In genomic region chr2:190199109-190199508, GRCh38 we compare ENCODE assay signal across 26 cellular contexts.
"Had no signal": no experiment of that assay in that cellular context is flagged by ENCODE, and none has a peak within 500 bp of the region (broad histone marks: within the 10 kb centered on the region; RNA-seq: fewer than 3 reads in every experiment).

No MANE protein-coding gene starts in this region.

- H3K27me3 ChIP-seq: heart right ventricle, hepatocyte, stomach, testis, tibial artery, upper lobe of right lung had no signal

- ATAC-seq: left lobe of liver; mucosa of descending colon; naive thymus-derived CD4-positive, alpha-beta T cell; natural killer cell treated with Interleukin-12 subunit alpha and Interleukin-12 subunit beta and Interleukin-15 and Interleukin-18, amount 100 ng/mL, for 72 hours; sciatic nerve; stimulated activated naive B cell treated with anti-CD40 and anti-IgM and Interleukin-4, amounts not matched to agents 10 μg/mL and 1 μg/mL and 100 μg/mL, for 72 hours; stimulated activated naive CD8-positive, alpha-beta T cell treated with anti-CD3 and anti-CD28 coated beads, Interleukin-15, Interleukin-2, amounts not matched to agents 100 U/mL and 50 U/mL, for 24 hours had no signal

- DNase-seq: glutamatergic neuron; heart right ventricle; islet precursor cell; midbrain; mucosa of descending colon; naive thymus-derived CD4-positive, alpha-beta T cell; psoas muscle; stimulated activated CD4-positive, alpha-beta T cell treated with anti-CD3 and anti-CD28 coated beads, Interleukin-12 subunit alpha, Interleukin-12 subunit beta, amount 100 ng/mL, for 4 hours; stimulated activated CD4-positive, alpha-beta T cell treated with anti-CD3 and anti-CD28 coated beads, Interleukin-15, amount 100 ng/mL, for 24 hours; stimulated activated CD4-positive, alpha-beta T cell treated with anti-CD3 and anti-CD28 coated beads, Interleukin-2, amount 100 ng/mL, for 24 hours; stimulated activated CD4-positive, alpha-beta T cell treated with anti-CD3 and anti-CD28 coated beads, Interleukin-4, amount 100 ng/mL, for 1 hour; stimulated activated naive B cell treated with anti-CD40 and anti-IgM and Interleukin-4, amounts not matched to agents 10 μg/mL and 1 μg/mL and 100 μg/mL, for 72 hours; stimulated activated naive CD8-positive, alpha-beta T cell treated with anti-CD3 and anti-CD28 coated beads, Interleukin-15, Interleukin-2, amounts not matched to agents 100 U/mL and 50 U/mL, for 24 hours; stomach; testis; tibial artery; trophoblast cell; upper lobe of right lung had no signal

- H3K4me3 ChIP-seq: heart right ventricle, hepatocyte, lung, mucosa of descending colon, psoas muscle, skin epidermis, stomach, testis, tibial artery, upper lobe of right lung had no signal

- H3K4me1 ChIP-seq: psoas muscle, testis, tibial artery, upper lobe of right lung had no signal

- FAIRE-seq: urothelium cell line had no signal

- H3K9me3 ChIP-seq: heart right ventricle, mucosa of descending colon, psoas muscle, stomach, testis, tibial artery, upper lobe of right lung had no signal

- H3K27ac ChIP-seq: heart right ventricle, hepatocyte, parathyroid adenoma, psoas muscle, skin epidermis, stomach, testis, tibial artery, upper lobe of right lung had no signal
